ENCODE assay signal across 13 cellular contexts in the genomic region with DNA sequence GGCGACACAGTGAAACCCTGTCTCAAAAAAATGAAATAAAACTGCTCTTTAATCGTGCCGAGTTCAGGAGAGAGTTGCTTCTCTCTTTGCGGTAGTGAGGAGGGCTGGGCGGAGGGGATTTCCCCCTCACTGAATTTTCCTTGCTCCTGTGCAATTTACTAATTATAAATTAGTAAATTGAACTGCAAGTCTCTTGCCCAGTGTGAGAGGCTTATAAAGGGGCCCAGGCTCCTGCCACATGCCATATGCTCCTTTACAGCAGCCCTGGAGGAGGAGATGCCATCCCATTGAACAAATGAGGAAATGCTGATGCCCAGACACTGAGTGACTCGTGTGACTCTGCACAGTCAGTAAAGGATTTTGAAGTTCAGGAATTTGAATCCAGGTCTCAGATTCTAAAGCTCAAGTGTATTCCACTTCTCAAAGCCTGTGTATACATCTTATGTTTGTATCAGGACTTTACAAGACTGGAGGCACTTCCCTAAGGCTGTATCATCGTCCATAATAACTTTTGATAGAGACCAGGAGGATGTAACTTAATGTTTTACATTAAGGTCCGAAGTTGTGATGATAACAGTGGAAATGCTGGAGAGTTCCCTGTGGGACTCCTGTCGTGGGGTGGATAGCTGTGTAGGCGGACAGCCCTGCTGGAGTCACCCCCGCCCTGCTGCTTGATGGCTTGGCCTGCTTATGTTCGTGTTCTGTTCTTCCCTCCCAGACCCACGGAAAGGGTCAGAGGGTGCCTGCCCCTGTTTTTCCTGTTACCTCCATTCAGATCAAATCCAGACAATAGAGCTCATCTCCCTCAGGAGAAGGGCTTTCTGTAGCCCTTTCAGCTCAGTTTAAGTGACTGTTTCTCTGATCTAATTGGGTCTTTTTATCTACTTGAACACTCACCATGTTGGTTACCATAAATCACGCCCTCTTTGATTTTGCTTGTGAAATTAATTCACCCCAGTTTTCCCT. TPM values are rescaled to one million over a fixed set of nuclear protein-coding genes. Genes with fewer than 3 reads are reported as not detected.
DNase-seq lines count a peak whose midpoint lies in the region; ATAC-seq, FAIRE-seq and TF ChIP-seq lines count a peak whose summit lies in the region.
"Had no signal": no experiment of that assay in that cellular context is flagged by ENCODE, and none has a peak within 500 bp of the region (broad histone marks: within the 10 kb centered on the region; RNA-seq: fewer than 3 reads in every experiment).

No MANE protein-coding gene starts in this region.

- no peaks in the 10 kb centered on the region for H3K27me3 ChIP-seq in smooth muscle cell (ENCODE audit: low read depth)
- H3K27me3 ChIP-seq: heart right ventricle had no signal

- H3K9ac ChIP-seq in smooth muscle cell (ENCODE audit: low read depth) = no peak overlapping the region

- DNase-seq in left ventricle myocardium superior (no peak), cardiac septum (ENCODE audit: low spot score) (no peak), NCI-H82 (lab: John Stamatoyannopoulos, UW) (peak; percentile 100), islet precursor cell (peak; percentile 59), urothelium cell line (ENCODE audit: low spot score) (no peak), smooth muscle cell (lab: John Stamatoyannopoulos, UW; ENCODE audit: unreplicated experiment) (no peak), OCI-M1 (lab: John Stamatoyannopoulos, UW) (no peak)
- DNase-seq: heart right ventricle, lower lobe of right lung, NCI-H2081 treated with DMSO at 0.1 percent for 48 hours, psoas muscle had no signal

- no peaks in the 10 kb centered on the region for H3K36me3 ChIP-seq in smooth muscle cell (ENCODE audit: low read depth)
- H3K36me3 ChIP-seq: heart right ventricle, lower lobe of right lung had no signal

- no peaks in the 10 kb centered on the region for H3K9me3 ChIP-seq in smooth muscle cell (replicated peaks; ENCODE audit: low read depth)
- H3K9me3 ChIP-seq: heart right ventricle, lower lobe of right lung, psoas muscle had no signal

- H3K4me1 ChIP-seq in smooth muscle cell (ENCODE audit: low read depth) = peaks cover 44% of the 10 kb centered on the region

- H2AFZ ChIP-seq in smooth muscle cell (ENCODE audit: low read depth) = no peak overlapping the region

- H3K79me2 ChIP-seq in smooth muscle cell (ENCODE audit: low read depth) = peaks cover 46% of the 10 kb centered on the region

- 69% methylated on average over 14 of the region's 14 CpGs for WGBS in smooth muscle cell (ENCODE audit: low lambda C conversion rate)

- FAIRE-seq in urothelium cell line (lab: Jason Lieb, UNC) = peak; percentile 75
- FAIRE-seq: TTC549 had no signal

- H3K27ac ChIP-seq in smooth muscle cell (ENCODE audit: low read depth) = no peak overlapping the region
- H3K27ac ChIP-seq: heart right ventricle, lower lobe of right lung, psoas muscle had no signal

- ATAC-seq in left ventricle myocardium superior (peak; percentile 38), HG02938 (IDR thresholded peaks at IDR 0.05; ENCODE audit: unreplicated experiment) (no peak)
- ATAC-seq: psoas muscle had no signal

- no peak for TF ChIP-seq CTCF in smooth muscle cell (IDR thresholded peaks at IDR 0.05; ENCODE audit: borderline replicate concordance, insufficient read depth, poor library complexity, severe bottlenecking)

- peaks cover 47% of the 10 kb centered on the region for H4K20me1 ChIP-seq in smooth muscle cell (ENCODE audit: low read depth)

- intact Hi-C loops in left ventricle myocardium superior (cut with micrococcal nuclease) = no loop called here
- intact Hi-C loops in cardiac septum (cut with DNase I) = no loop called here

- no peaks in the 10 kb centered on the region for H3F3A ChIP-seq in smooth muscle cell (ENCODE audit: low read depth)

- H3K4me3 ChIP-seq in smooth muscle cell = no peak overlapping the region
- H3K4me3 ChIP-seq: heart right ventricle, lower lobe of right lung, psoas muscle had no signal

- H3K4me2 ChIP-seq in smooth muscle cell = no peak overlapping the region

RNA-seq across cellular contexts. Expression of gene PELI2, which starts 13.9 kb away (rescaled TPM):
- total RNA-seq in left ventricle myocardium superior = 1.6 TPM
- 3.4 TPM for total RNA-seq in cardiac septum
- total RNA-seq in smooth muscle cell = 9.1 and 12.6 TPM in 2 replicates
- polyA plus RNA-seq in smooth muscle cell = 3.3 and 4.6 TPM in 2 replicates

Comparison
In these comparisons a context has a peak if more than half of its experiments do, and no peak if none do; other contexts are left out.
1. DNase-seq: peak in NCI-H82 (single experiment) and islet precursor cell (single experiment); none in left ventricle myocardium superior (single experiment), cardiac septum (single experiment), urothelium cell line (single experiment), smooth muscle cell (single experiment) and OCI-M1 (single experiment).